In the genomic region with DNA sequence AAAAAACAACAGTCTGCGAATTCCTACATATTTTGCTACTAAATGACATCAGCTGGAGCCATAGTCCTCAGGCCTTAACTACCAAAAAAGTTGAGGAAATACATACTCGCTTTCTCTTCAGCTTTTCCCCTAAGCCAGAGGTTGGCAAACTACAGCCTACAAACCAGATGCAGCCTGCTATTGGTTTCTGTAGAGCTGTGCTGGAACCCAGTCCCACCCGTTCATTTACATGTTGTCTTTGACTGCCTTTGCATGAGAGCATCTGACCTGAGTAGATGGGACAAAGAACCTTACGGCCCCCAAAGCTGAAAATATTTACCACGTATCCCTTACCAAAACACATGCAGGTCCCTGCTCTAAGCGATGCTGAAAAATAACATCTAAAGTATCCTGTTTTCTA, we compare ENCODE assay signal across 16 cellular contexts.
DNase-seq lines count a peak whose midpoint lies in the region; ATAC-seq and TF ChIP-seq lines count a peak whose summit lies in the region.
"Had no signal": no experiment of that assay in that cellular context is flagged by ENCODE, and none has a peak within 500 bp of the region (broad histone marks: within the 10 kb centered on the region; RNA-seq: fewer than 3 reads in every experiment).

No MANE protein-coding gene starts in this region.

- no peak for TF ChIP-seq POLR2A in GM18505 (IDR thresholded peaks at IDR 0.05; ENCODE audit: borderline replicate concordance, extremely low read depth, insufficient read depth, insufficient read length)

- H3K27ac Mint-ChIP-seq in glutamatergic neuron (ENCODE audit: unreplicated experiment), result peak overlapping the region; percentile 49
- H3K27ac Mint-ChIP-seq: B cell; CD4-positive, alpha-beta T cell; CD8-positive, alpha-beta T cell had no signal

- peak overlapping the region; percentile 30 for H3K4me3 Mint-ChIP-seq in glutamatergic neuron (ENCODE audit: unreplicated experiment)
- H3K4me3 Mint-ChIP-seq: B cell; CD4-positive, alpha-beta T cell; CD8-positive, alpha-beta T cell had no signal

- intact Hi-C loops in Right ventricle myocardium superior (cut with DNase I), result no loop called here
- intact Hi-C loops in left cardiac atrium (cut with DNase I), result no loop called here
- intact Hi-C loops in sciatic nerve (cut with DNase I), result no loop called here

- peaks cover 2% of the 10 kb centered on the region for H3K9me3 Mint-ChIP-seq in glutamatergic neuron (ENCODE audit: unreplicated experiment)
- H3K9me3 Mint-ChIP-seq: CD4-positive, alpha-beta T cell had no signal

- TF ChIP-seq CTCF in glutamatergic neuron (IDR thresholded peaks at IDR 0.05; ENCODE audit: partially characterized antibody, unreplicated experiment), result no peak

- DNase-seq in Right ventricle myocardium superior, result no peak
- DNase-seq in left cardiac atrium, result no peak
- peak; percentile 66 for DNase-seq in NCI-H146 treated with DMSO at 0.1 percent for 48 hours (lab: John Stamatoyannopoulos, UW; ENCODE audit: unreplicated experiment)
- no peak for DNase-seq in glutamatergic neuron
- no peak for DNase-seq in sciatic nerve (ENCODE audit: low spot score)
- no peak for DNase-seq in hippocampal formation (lab: John Stamatoyannopoulos, UW)
- DNase-seq: AML-193; Caco-2; Calu3; CD4-positive, alpha-beta T cell; CD8-positive, alpha-beta T cell; DMS79 treated with DMSO at 0.1 percent for 48 hours; GF-D8 had no signal

- no peaks in the 10 kb centered on the region for H3K36me3 Mint-ChIP-seq in glutamatergic neuron (ENCODE audit: unreplicated experiment)
- H3K36me3 Mint-ChIP-seq: CD8-positive, alpha-beta T cell had no signal

- H3K27me3 Mint-ChIP-seq in glutamatergic neuron (ENCODE audit: unreplicated experiment), result no peaks in the 10 kb centered on the region
- H3K27me3 Mint-ChIP-seq: B cell; CD4-positive, alpha-beta T cell had no signal

- peaks cover 19% of the 10 kb centered on the region for H3K4me1 Mint-ChIP-seq in glutamatergic neuron (ENCODE audit: low read depth, unreplicated experiment)
- H3K4me1 Mint-ChIP-seq: B cell had no signal

- ATAC-seq in Right ventricle myocardium superior (ENCODE audit: poor library complexity) (peak; percentile 18), left cardiac atrium (no peak), sciatic nerve (no peak), GM18505 (IDR thresholded peaks at IDR 0.05; ENCODE audit: unreplicated experiment) (no peak)
- ATAC-seq: A549; CD8-positive, alpha-beta T cell had no signal
